In the genomic region with DNA sequence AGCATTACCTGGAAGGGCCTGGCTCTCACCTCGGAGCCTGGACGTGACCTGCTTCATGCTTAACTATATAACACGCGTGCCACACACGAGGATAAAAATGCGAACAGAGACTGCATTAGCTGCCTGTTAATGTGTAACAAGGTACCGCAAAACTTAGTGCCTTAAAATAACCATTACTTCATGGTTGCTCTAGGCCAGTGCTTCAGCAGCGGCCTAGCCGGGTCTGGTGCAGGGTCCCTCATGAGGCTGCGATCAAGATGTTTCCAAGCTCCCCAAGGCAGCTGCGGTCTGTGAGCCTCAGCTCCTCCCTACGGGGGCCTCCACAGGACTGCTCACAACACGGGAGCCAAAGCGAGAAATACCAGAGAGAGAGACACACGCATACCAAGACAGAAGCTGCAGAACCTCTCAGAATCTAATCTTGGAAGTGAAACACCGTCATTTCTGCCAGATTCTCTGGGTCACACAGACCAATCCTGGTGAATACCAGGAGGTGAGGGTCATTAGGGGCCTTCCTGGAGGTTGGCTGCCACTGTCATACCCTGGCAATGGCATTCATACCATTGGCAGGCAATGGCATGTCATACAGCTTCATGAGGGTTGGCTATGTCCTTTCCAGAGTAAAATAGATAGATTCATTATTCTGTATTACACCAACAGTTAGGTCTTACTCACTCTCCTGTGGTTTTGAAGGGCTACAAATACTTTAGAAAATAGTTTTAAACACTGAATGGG, we compare ENCODE assay signal across 8 cellular contexts.
DNase-seq lines count a peak whose midpoint lies in the region; ATAC-seq, FAIRE-seq and TF ChIP-seq lines count a peak whose summit lies in the region.

No MANE protein-coding gene starts in this region.

- no peaks in the 10 kb centered on the region for H3K36me3 ChIP-seq in mammary epithelial cell (ENCODE audit: insufficient read depth, low read length)
- H3K36me3 ChIP-seq in vagina: no peaks in the 10 kb centered on the region

- no peak for FAIRE-seq in GM12892 (lab: Jason Lieb, UNC)

- intact Hi-C loops in mammary epithelial cell (cut with micrococcal nuclease) (loop anchor here (2.0 to 5.0 kb wide), 2 partner anchors 47 to 794 kb away; a partner anchor contains a TSS), vagina (cut with DNase I) (no loop called here)

- CTCF ChIA-PET in mammary epithelial cell (lab: Charles Lee; ENCODE audit: low non-redundant PET): no interaction called here

- DNase-seq in GM12892 (ENCODE audit: insufficient read length) (no peak), mammary epithelial cell (peak; percentile 52), myocyte (ENCODE audit: low read depth) (peak; percentile 90), mucosa of gallbladder (ENCODE audit: low spot score) (no peak), DMS53 treated with DMSO at 0.1 percent for 48 hours (lab: John Stamatoyannopoulos, UW; ENCODE audit: unreplicated experiment) (no peak), vagina (ENCODE audit: extremely low spot score in 2 of 2) (no peak)

- H3K9me3 ChIP-seq in mammary epithelial cell (replicated peaks; ENCODE audit: insufficient read depth, low read length): no peaks in the 10 kb centered on the region
- H3K9me3 ChIP-seq in vagina: no peaks in the 10 kb centered on the region

- H3K27ac ChIP-seq in mammary epithelial cell (ENCODE audit: insufficient read depth, low read depth, low read length): peak overlapping the region; percentile 97
- H3K27ac ChIP-seq in vagina: no peak overlapping the region

- H3K4me1 ChIP-seq in mammary epithelial cell (ENCODE audit: insufficient read depth, low read length) (peaks cover 64% of the 10 kb centered on the region), vagina (peaks cover 25% of the 10 kb centered on the region)

- TF ChIP-seq CTCF in mammary epithelial cell (conservative IDR thresholded peaks at IDR 0.05 in 1 of 2, IDR thresholded peaks at IDR 0.05 in 1 of 2; ENCODE audit: extremely low read depth in 1 of 2, insufficient read depth in 1 of 2, low read depth in 1 of 2, low read length in 2 of 2): no peak
- no peak for TF ChIP-seq CTCF in vagina (IDR thresholded peaks at IDR 0.05)

- ATAC-seq in HG02852 (IDR thresholded peaks at IDR 0.05; ENCODE audit: unreplicated experiment) (peak; percentile 58), esophagus mucosa (no peak)

- TSS peak; percentile 5 for BruUV-seq in mammary epithelial cell (replicated peaks; lab: Mats Ljungman, UMichigan)

- TF ChIP-seq POLR2A in GM12892 (IDR thresholded peaks at IDR 0.05; ENCODE audit: low read depth, low read length) (peak; percentile 29; the same call in 1 of the 2 replicates), vagina (IDR thresholded peaks at IDR 0.05) (no peak)

- dilution Hi-C loops in mammary epithelial cell (cut with HindIII; ENCODE audit: low sequenced_read_pairs): loop anchor here (5.0 kb wide), 1 partner anchor 39 kb away; no protein-coding TSS in a partner anchor

- in situ Hi-C loops in mammary epithelial cell (cut with MboI; ENCODE audit: low sequenced_read_pairs in 2 of 2): no loop called here

- H3K4me3 ChIP-seq in mammary epithelial cell (replicated peaks in 1 of 3; ENCODE audit: insufficient read depth in 1 of 3, low read depth in 2 of 3, low read length in 3 of 3) (no peak overlapping the region), vagina (no peak overlapping the region)

- peak overlapping the region; percentile 52 for H3K4me2 ChIP-seq in mammary epithelial cell (ENCODE audit: insufficient read depth, low read depth, low read length)

- 47% methylated on average over 16 of the region's 16 CpGs for WGBS in mammary epithelial cell (ENCODE audit: low coverage, missing lambda C conversion rate)

- peak overlapping the region; percentile 58 for H3K9ac ChIP-seq in mammary epithelial cell (ENCODE audit: insufficient read depth, low read length)

- H4K20me1 ChIP-seq in mammary epithelial cell (ENCODE audit: insufficient read depth, low read length): no peaks in the 10 kb centered on the region

- H2AFZ ChIP-seq in mammary epithelial cell (ENCODE audit: low read depth, low read length): no peak overlapping the region

- no peaks in the 10 kb centered on the region for H3K27me3 ChIP-seq in mammary epithelial cell (ENCODE audit: insufficient read depth, low read length)
- H3K27me3 ChIP-seq in vagina: no peaks in the 10 kb centered on the region

- peaks cover 19% of the 10 kb centered on the region for H3K79me2 ChIP-seq in mammary epithelial cell (ENCODE audit: insufficient read depth, low read length)

Comparison
In these comparisons a context has a peak if more than half of its experiments do, and no peak if none do; other contexts are left out.
1. DNase-seq: peak in mammary epithelial cell (single experiment) and myocyte (single experiment); none in GM12892 (single experiment), mucosa of gallbladder (single experiment), DMS53 treated with DMSO at 0.1 percent for 48 hours (single experiment) and vagina (0 of 2).